Comparison of ENCODE assay signal across 1 cellular context in the genomic region with DNA sequence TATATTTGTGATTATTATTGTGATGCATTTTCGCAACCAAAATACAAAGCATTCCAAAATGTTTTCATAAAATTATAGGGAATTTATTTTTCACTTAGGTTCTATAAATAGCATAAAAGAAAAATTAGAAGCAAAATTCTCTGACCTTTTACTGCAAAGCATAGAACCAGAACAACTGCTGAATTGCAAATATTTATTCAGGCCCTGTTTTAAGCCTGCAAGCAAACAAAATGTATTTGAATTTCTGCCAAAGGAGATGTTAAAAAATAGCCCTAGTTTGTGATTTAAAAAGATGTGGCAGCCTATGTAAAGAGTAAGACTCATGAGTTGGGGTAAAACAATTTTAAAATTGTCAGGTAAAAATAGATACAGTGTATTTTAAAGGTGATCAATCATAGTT.
A peak's percentile ranks its signal among the peaks of the same experiment; 100 is the strongest.
TF ChIP-seq lines count a peak whose summit lies in the region.

No MANE protein-coding gene starts in this region.

TF ChIP-seq in HepG2, 621 proteins besides CTCF, POLR2A, EP300 and RAD21 (continued from another document and continues in another):
- TF ChIP-seq HIC2 (CRISPR knock-in tag; IDR thresholded peaks at IDR 0.05; ENCODE audit: low read depth) (no peak), RBM39 (IDR thresholded peaks at IDR 0.05; ENCODE audit: low read depth, low read length, poor library complexity, severe bottlenecking) (no peak), MED13 (CRISPR knock-in tag; IDR thresholded peaks at IDR 0.05) (no peak), NFIC (IDR thresholded peaks at IDR 0.05; ENCODE audit: low read length) (peak; percentile 39; the same call in 1 of the 2 replicates), ZNF687 (CRISPR knock-in tag; IDR thresholded peaks at IDR 0.05) (no peak), PHF5A (CRISPR knock-in tag; IDR thresholded peaks at IDR 0.05; ENCODE audit: low read depth, unreplicated experiment) (no peak), NFE2L1 (CRISPR knock-in tag; IDR thresholded peaks at IDR 0.05; ENCODE audit: borderline replicate concordance) (no peak), FOXA3 (CRISPR knock-in tag; IDR thresholded peaks at IDR 0.05) (peak; percentile 45; the same call in 1 of the 2 replicates), GFI1 (CRISPR knock-in tag; IDR thresholded peaks at IDR 0.05; ENCODE audit: borderline replicate concordance) (no peak), ZNF335 (CRISPR knock-in tag; IDR thresholded peaks at IDR 0.05) (no peak), ZNF670 (CRISPR knock-in tag; IDR thresholded peaks at IDR 0.05; ENCODE audit: borderline replicate concordance) (no peak), FOXA1 (IDR thresholded peaks at IDR 0.05) (no peak), FOXA1 (CRISPR knock-in tag; IDR thresholded peaks at IDR 0.05) (no peak), ZSCAN21 (CRISPR knock-in tag; IDR thresholded peaks at IDR 0.05; ENCODE audit: borderline replicate concordance) (no peak), KAT7 (CRISPR knock-in tag; IDR thresholded peaks at IDR 0.05; ENCODE audit: borderline replicate concordance) (no peak), KLF16 (CRISPR knock-in tag; IDR thresholded peaks at IDR 0.05) (0 out of 4 replicates have a peak, but pooled peaks of 1 of the 2 experiments have one; percentile 19), SMARCE1 (IDR thresholded peaks at IDR 0.05; ENCODE audit: borderline replicate concordance) (no peak), FOXM1 (CRISPR knock-in tag; IDR thresholded peaks at IDR 0.05) (no peak), TBX3 (IDR thresholded peaks at IDR 0.05; ENCODE audit: borderline replicate concordance) (no peak), NR2F2 (IDR thresholded peaks at IDR 0.05; ENCODE audit: borderline replicate concordance, low read depth) (no peak), AHDC1 (CRISPR knock-in tag; IDR thresholded peaks at IDR 0.05; ENCODE audit: borderline replicate concordance) (peak; percentile 71; the same call in 1 of the 2 replicates), CHD2 (IDR thresholded peaks at IDR 0.05; ENCODE audit: low read depth, low read length) (no peak), POLR2G (IDR thresholded peaks at IDR 0.05; ENCODE audit: low read depth, low read length) (no peak), CBX5 (CRISPR knock-in tag; IDR thresholded peaks at IDR 0.05; ENCODE audit: borderline replicate concordance) (no peak), ZNF691 (CRISPR knock-in tag; IDR thresholded peaks at IDR 0.05; ENCODE audit: borderline replicate concordance, low read depth) (no peak), CREB1 (IDR thresholded peaks at IDR 0.05) (no peak), CREB1 (CRISPR knock-in tag; IDR thresholded peaks at IDR 0.05) (no peak), ZKSCAN1 (IDR thresholded peaks at IDR 0.05; ENCODE audit: low read length) (no peak), SOX13 (IDR thresholded peaks at IDR 0.05) (no peak), SOX13 (CRISPR knock-in tag; conservative IDR thresholded peaks at IDR 0.05 in 1 of 2, IDR thresholded peaks at IDR 0.05 in 1 of 2) (peak in 1 of 2 experiments; percentile 60; a peak in 2 of 4 replicates), ISL2 (CRISPR knock-in tag; IDR thresholded peaks at IDR 0.05) (peak; percentile 36; the same call in 1 of the 2 replicates), JUN (CRISPR knock-in tag; IDR thresholded peaks at IDR 0.05) (no peak), SP1 (IDR thresholded peaks at IDR 0.05) (no peak), SP1 (CRISPR knock-in tag; IDR thresholded peaks at IDR 0.05) (no peak)
- TF ChIP-seq, protein P1, sequence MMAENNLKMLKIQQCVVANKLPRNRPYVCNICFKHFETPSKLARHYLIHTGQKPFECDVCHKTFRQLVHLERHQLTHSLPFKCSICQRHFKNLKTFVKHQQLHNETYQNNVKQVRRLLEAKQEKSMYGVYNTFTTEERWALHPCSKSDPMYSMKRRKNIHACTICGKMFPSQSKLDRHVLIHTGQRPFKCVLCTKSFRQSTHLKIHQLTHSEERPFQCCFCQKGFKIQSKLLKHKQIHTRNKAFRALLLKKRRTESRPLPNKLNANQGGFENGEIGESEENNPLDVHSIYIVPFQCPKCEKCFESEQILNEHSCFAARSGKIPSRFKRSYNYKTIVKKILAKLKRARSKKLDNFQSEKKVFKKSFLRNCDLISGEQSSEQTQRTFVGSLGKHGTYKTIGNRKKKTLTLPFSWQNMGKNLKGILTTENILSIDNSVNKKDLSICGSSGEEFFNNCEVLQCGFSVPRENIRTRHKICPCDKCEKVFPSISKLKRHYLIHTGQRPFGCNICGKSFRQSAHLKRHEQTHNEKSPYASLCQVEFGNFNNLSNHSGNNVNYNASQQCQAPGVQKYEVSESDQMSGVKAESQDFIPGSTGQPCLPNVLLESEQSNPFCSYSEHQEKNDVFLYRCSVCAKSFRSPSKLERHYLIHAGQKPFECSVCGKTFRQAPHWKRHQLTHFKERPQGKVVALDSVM (CRISPR knock-in tag; IDR thresholded peaks at IDR 0.05): no peak
- TF ChIP-seq, protein P2, sequence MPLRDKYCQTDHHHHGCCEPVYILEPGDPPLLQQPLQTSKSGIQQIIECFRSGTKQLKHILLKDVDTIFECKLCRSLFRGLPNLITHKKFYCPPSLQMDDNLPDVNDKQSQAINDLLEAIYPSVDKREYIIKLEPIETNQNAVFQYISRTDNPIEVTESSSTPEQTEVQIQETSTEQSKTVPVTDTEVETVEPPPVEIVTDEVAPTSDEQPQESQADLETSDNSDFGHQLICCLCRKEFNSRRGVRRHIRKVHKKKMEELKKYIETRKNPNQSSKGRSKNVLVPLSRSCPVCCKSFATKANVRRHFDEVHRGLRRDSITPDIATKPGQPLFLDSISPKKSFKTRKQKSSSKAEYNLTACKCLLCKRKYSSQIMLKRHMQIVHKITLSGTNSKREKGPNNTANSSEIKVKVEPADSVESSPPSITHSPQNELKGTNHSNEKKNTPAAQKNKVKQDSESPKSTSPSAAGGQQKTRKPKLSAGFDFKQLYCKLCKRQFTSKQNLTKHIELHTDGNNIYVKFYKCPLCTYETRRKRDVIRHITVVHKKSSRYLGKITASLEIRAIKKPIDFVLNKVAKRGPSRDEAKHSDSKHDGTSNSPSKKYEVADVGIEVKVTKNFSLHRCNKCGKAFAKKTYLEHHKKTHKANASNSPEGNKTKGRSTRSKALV (CRISPR knock-in tag; IDR thresholded peaks at IDR 0.05): no peak
- TF ChIP-seq, protein P3, sequence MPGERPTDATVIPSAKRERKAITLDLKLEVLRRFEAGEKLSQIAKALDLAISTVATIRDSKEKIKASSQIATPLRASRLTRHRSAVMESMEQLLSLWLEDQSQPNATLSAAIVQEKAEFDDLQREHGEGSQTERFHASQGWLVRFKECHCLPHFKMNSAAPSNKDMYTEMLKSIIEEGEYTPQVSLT (CRISPR knock-in tag; IDR thresholded peaks at IDR 0.05; ENCODE audit: borderline replicate concordance, low read depth): no peak
- TF ChIP-seq, protein P4, sequence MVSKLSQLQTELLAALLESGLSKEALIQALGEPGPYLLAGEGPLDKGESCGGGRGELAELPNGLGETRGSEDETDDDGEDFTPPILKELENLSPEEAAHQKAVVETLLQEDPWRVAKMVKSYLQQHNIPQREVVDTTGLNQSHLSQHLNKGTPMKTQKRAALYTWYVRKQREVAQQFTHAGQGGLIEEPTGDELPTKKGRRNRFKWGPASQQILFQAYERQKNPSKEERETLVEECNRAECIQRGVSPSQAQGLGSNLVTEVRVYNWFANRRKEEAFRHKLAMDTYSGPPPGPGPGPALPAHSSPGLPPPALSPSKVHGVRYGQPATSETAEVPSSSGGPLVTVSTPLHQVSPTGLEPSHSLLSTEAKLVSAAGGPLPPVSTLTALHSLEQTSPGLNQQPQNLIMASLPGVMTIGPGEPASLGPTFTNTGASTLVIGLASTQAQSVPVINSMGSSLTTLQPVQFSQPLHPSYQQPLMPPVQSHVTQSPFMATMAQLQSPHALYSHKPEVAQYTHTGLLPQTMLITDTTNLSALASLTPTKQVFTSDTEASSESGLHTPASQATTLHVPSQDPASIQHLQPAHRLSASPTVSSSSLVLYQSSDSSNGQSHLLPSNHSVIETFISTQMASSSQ (IDR thresholded peaks at IDR 0.05; ENCODE audit: low read depth): no peak
- TF ChIP-seq, protein P4 (CRISPR knock-in tag; IDR thresholded peaks at IDR 0.05; ENCODE audit: borderline replicate concordance): no peak
